8 cellular contexts compared by ENCODE assay signal in the genomic region with DNA sequence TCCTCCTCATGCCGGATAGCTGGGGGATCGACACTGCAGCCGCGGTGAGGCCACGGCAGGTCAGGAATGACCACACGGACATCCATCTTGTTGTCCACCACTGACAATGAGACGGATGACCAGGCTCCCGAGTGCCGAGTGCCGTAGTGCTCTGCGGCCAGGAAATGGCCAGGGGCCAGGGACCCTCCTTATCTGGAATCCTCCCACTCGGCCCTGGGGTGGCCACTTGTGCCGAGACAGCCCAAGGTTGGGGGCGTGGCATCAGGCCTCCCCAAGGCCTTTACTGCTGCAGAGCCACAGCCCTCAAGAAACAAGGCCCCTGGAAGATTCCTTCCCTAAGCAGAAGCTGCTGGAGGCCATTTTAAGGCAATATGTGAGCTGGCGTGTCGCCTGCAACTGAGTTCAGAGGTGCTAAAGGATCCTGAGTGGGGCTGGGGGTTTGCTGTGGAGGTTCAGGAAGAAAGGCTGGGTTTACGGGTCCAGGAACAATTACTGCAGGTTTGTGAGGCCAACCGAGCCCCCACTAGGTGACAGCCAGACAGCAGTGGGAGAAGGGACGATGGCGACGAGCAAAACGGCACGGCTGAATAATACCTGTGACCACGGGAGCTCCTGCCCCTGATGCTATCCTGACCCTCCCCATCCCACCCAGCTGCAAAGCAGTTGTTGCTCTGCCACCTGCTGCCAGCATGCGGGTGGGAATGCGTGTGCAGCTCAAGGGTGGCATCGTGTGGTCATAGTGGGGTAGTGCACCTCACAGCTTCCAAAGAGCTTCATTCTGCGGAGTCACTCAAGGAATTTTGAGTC. TPM values are rescaled to one million over a fixed set of nuclear protein-coding genes. Genes with fewer than 3 reads are reported as not detected.
DNase-seq lines count a peak whose midpoint lies in the region; ATAC-seq, FAIRE-seq and TF ChIP-seq lines count a peak whose summit lies in the region.

No MANE protein-coding gene starts in this region.

- peaks cover 0 to 69% of the 10 kb centered on the region in 2 experiments; a peak in 4 of 5 replicates for H3K27me3 ChIP-seq in HepG2 (ENCODE audit: control insufficient read depth in 1 of 2, insufficient read depth in 2 of 2, low read length in 2 of 2)

- TF ChIP-seq CTCF in GM12865 (IDR thresholded peaks at IDR 0.05; ENCODE audit: insufficient read depth, low read depth, low read length, missing control alignments) = peak; percentile 99
- peak; percentile 97 for TF ChIP-seq CTCF in choroid plexus epithelial cell (conservative IDR thresholded peaks at IDR 0.05; ENCODE audit: low read depth, low read length)
- TF ChIP-seq CTCF in HepG2 (CRISPR knock-in tag; IDR thresholded peaks at IDR 0.05) = peak; percentile 99

- H3K4me3 ChIP-seq in GM12865 (ENCODE audit: low read depth, low read length) (no peak overlapping the region), choroid plexus epithelial cell (ENCODE audit: low read depth, low read length) (no peak overlapping the region), HepG2 (replicated peaks in 1 of 3; ENCODE audit: insufficient read depth in 1 of 3, low read depth in 2 of 3, low read length in 3 of 3) (no peak overlapping the region)

- peak; percentile 95 for TF ChIP-seq RAD21 in HepG2 (CRISPR knock-in tag; IDR thresholded peaks at IDR 0.05)

- 3% methylated on average over 4 of the region's 28 CpGs for WGBS in HepG2 (ENCODE audit: low lambda C conversion rate)

- H3K9me3 ChIP-seq in HepG2 (ENCODE audit: low read length) = no peaks in the 10 kb centered on the region

- TF ChIP-seq EP300 in HepG2 (IDR thresholded peaks at IDR 0.05; ENCODE audit: low read depth in 2 of 2, low read length in 2 of 2) = no peak
- TF ChIP-seq EP300 in HepG2 (CRISPR knock-in tag; IDR thresholded peaks at IDR 0.05; ENCODE audit: borderline replicate concordance) = no peak

- POLR2A ChIA-PET in HepG2 (lab: Yijun Ruan, JAX) = interaction anchor here (0.7 to 1.0 kb wide), 2 partner anchors 501 to 858 kb away, joined by 4 to 5 read pairs; no protein-coding TSS in a partner anchor

- no peak overlapping the region for H3K9ac ChIP-seq in HepG2 (ENCODE audit: insufficient read depth, low read depth, low read length)

- DNase-seq in GM12865 (ENCODE audit: low read depth) = peak; percentile 80
- DNase-seq in NCI-H345 (lab: John Stamatoyannopoulos, UW) = peak; percentile 78
- peak; percentile 58 to 66 for DNase-seq in activated CD4-positive, alpha-beta T cell treated with anti-CD3 and anti-CD28 coated beads for 4 hours
- peak; percentile 86 for DNase-seq in choroid plexus epithelial cell (ENCODE audit: low read depth)
- peak; percentile 66 for DNase-seq in HepG2 (ENCODE audit: low spot score)
- DNase-seq in stimulated activated CD4-positive, alpha-beta T cell treated with anti-CD3 and anti-CD28 coated beads, Interleukin-4, amount 100 ng/mL, for 48 hours (ENCODE audit: low read depth in 2 of 2) = peak; percentile 43 to 51

- CTCF ChIA-PET in HepG2 (lab: Yijun Ruan, JAX; ENCODE audit: low intra/inter-chr PET ratio, low total read pairs) = interaction anchor here (1.4 to 3.6 kb wide), 3 partner anchors 73 to 501 kb away, joined by 7 to 36 read pairs (median 25); no protein-coding TSS in a partner anchor

- H3K4me1 ChIP-seq in HepG2 (ENCODE audit: insufficient read depth, low read length) = 0 out of 2 replicates have a peak, but pooled peaks cover 11% of the 10 kb centered on the region

- H2AFZ ChIP-seq in HepG2 (ENCODE audit: low read length) = no peak overlapping the region

- in situ Hi-C loops in HepG2 (cut with HindIII; ENCODE audit: extremely low pct_ligation_motif_present, low pct_unique_long_range_greater_than_20kb) = loop anchor here (5.0 kb wide), 1 partner anchor 72 kb away; no protein-coding TSS in a partner anchor

- H3K79me2 ChIP-seq in HepG2 (ENCODE audit: insufficient read depth, low read length) = no peaks in the 10 kb centered on the region

- no TSS peak for BruUV-seq in HepG2 (replicated peaks; lab: Mats Ljungman, UMichigan)

- FAIRE-seq in HepG2 (lab: Jason Lieb, UNC) = peak; percentile 96

- H3K27ac ChIP-seq in HepG2 (ENCODE audit: extremely low read length, insufficient read depth, low read length) = no peak overlapping the region

- intact Hi-C loops in HepG2 (cut with micrococcal nuclease; ENCODE audit: unreplicated experiment) = loop anchor here (1.0 to 10.0 kb wide), 4 partner anchors 73 to 705 kb away; no protein-coding TSS in a partner anchor

- ATAC-seq in HG02970 (IDR thresholded peaks at IDR 0.05; ENCODE audit: low FRiP score, unreplicated experiment) = peak; percentile 60
- ATAC-seq in HepG2 = peak; percentile 81
- ATAC-seq in HG03571 (IDR thresholded peaks at IDR 0.05; ENCODE audit: unreplicated experiment) = no peak

- TF ChIP-seq POLR2A in HepG2 (IDR thresholded peaks at IDR 0.05; ENCODE audit: insufficient read depth in 1 of 2, low read depth in 2 of 2, low read length in 2 of 2) = no peak

- H4K20me1 ChIP-seq in HepG2 (ENCODE audit: insufficient read depth, low read length) = no peaks in the 10 kb centered on the region

- H3K4me2 ChIP-seq in HepG2 (ENCODE audit: low read depth, low read length) = no peak overlapping the region

- no peaks in the 10 kb centered on the region for H3K36me3 ChIP-seq in HepG2 (replicated peaks in 1 of 2; ENCODE audit: control insufficient read depth in 1 of 2, insufficient read depth in 2 of 2, low read length in 2 of 2)

TF ChIP-seq in HepG2, 621 proteins besides CTCF, POLR2A, EP300 and RAD21 (continues in another document):
- TF ChIP-seq RBM39 (IDR thresholded peaks at IDR 0.05; ENCODE audit: low read depth, low read length, poor library complexity, severe bottlenecking) (no peak), TBX3 (IDR thresholded peaks at IDR 0.05; ENCODE audit: borderline replicate concordance) (no peak), TBL1XR1 (IDR thresholded peaks at IDR 0.05; ENCODE audit: borderline replicate concordance, low read length, partially characterized antibody) (no peak), KLF6 (CRISPR knock-in tag; IDR thresholded peaks at IDR 0.05) (no peak), SNAI1 (CRISPR knock-in tag; IDR thresholded peaks at IDR 0.05; ENCODE audit: borderline replicate concordance) (no peak), KDM5B (CRISPR knock-in tag; IDR thresholded peaks at IDR 0.05; ENCODE audit: borderline replicate concordance) (peak; percentile 23; the same call in 1 of the 2 replicates), SYNCRIP (IDR thresholded peaks at IDR 0.05; ENCODE audit: insufficient read depth, low read depth, low read length) (no peak), ZNF24 (IDR thresholded peaks at IDR 0.05) (no peak)
- TF ChIP-seq, protein P1, sequence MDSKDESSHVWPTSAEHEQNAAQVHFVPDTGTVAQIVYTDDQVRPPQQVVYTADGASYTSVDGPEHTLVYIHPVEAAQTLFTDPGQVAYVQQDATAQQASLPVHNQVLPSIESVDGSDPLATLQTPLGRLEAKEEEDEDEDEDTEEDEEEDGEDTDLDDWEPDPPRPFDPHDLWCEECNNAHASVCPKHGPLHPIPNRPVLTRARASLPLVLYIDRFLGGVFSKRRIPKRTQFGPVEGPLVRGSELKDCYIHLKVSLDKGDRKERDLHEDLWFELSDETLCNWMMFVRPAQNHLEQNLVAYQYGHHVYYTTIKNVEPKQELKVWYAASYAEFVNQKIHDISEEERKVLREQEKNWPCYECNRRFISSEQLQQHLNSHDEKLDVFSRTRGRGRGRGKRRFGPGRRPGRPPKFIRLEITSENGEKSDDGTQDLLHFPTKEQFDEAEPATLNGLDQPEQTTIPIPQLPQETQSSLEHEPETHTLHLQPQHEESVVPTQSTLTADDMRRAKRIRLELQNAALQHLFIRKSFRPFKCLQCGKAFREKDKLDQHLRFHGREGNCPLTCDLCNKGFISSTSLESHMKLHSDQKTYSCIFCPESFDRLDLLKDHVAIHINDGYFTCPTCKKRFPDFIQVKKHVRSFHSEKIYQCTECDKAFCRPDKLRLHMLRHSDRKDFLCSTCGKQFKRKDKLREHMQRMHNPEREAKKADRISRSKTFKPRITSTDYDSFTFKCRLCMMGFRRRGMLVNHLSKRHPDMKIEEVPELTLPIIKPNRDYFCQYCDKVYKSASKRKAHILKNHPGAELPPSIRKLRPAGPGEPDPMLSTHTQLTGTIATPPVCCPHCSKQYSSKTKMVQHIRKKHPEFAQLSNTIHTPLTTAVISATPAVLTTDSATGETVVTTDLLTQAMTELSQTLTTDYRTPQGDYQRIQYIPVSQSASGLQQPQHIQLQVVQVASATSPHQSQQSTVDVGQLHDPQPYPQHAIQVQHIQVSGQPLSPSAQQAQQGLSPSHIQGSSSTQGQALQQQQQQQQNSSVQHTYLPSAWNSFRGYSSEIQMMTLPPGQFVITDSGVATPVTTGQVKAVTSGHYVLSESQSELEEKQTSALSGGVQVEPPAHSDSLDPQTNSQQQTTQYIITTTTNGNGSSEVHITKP (CRISPR knock-in tag; IDR thresholded peaks at IDR 0.05; ENCODE audit: low read depth) = no peak
- TF ChIP-seq, protein P2, sequence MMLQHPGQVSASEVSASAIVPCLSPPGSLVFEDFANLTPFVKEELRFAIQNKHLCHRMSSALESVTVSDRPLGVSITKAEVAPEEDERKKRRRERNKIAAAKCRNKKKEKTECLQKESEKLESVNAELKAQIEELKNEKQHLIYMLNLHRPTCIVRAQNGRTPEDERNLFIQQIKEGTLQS (CRISPR knock-in tag; IDR thresholded peaks at IDR 0.05) = no peak

RNA-seq across cellular contexts. Expression of a gene that starts 31.6 kb away (rescaled TPM):
- not detected in 2 replicates for total RNA-seq in HepG2 (2016; rRNA removed; fragmentation: Illumina TruSeq; extraction: Trizol)
- total RNA-seq in HepG2 (2016; cell fraction: cytosol; rRNA removed; fragmentation: Illumina TruSeq; extraction: Trizol; ENCODE audit: low read depth) = not detected in 2 replicates
- not detected in 2 replicates for total RNA-seq in HepG2 (2016; cell fraction: insoluble cytoplasmic fraction; rRNA removed; fragmentation: Illumina TruSeq; extraction: Trizol)
- total RNA-seq in HepG2 (2016; cell fraction: membrane; rRNA removed; fragmentation: Illumina TruSeq; extraction: Trizol) = not detected in 2 replicates
- not detected in 2 replicates for total RNA-seq in HepG2 (2016; cell fraction: nucleus; rRNA removed; fragmentation: Illumina TruSeq; extraction: Trizol)
- 0.04 and 0.05 TPM in 2 replicates for polyA plus RNA-seq in HepG2 (2011; rRNA removed)
- 0.01 and 0.03 TPM in 2 replicates for polyA plus RNA-seq in HepG2 (2011; cell fraction: cytosol; rRNA removed)
- polyA plus RNA-seq in HepG2 (2011; cell fraction: nucleus; rRNA removed) = not detected in 2 replicates
- polyA plus RNA-seq in HepG2 (2012) = 0.09 and 0.12 TPM in 2 replicates
- not detected in 2 replicates for polyA plus RNA-seq in HepG2 (2016; cell fraction: cytosol; fragmentation: Illumina TruSeq; extraction: Trizol; ENCODE audit: low read depth)
- polyA plus RNA-seq in HepG2 (2016; cell fraction: insoluble cytoplasmic fraction; fragmentation: Illumina TruSeq; extraction: Trizol; ENCODE audit: low read depth) = not detected in 2 replicates
- not detected in 2 replicates for polyA plus RNA-seq in HepG2 (2016; cell fraction: membrane; fragmentation: Illumina TruSeq; extraction: Trizol; ENCODE audit: low read depth)
- polyA plus RNA-seq in HepG2 (2016; cell fraction: nucleus; fragmentation: Illumina TruSeq; extraction: Trizol; ENCODE audit: insufficient read depth, low read depth) = not detected in 2 replicates
- not detected in 2 replicates for polyA minus RNA-seq in HepG2 (2011; rRNA and poly(A)+ RNA removed; ENCODE audit: low replicate concordance)
- not detected in 2 replicates for polyA minus RNA-seq in HepG2 (2011; cell fraction: cytosol; rRNA and poly(A)+ RNA removed)
- polyA minus RNA-seq in HepG2 (2011; cell fraction: nucleus; rRNA and poly(A)+ RNA removed) = not detected in 2 replicates
